ENCODE assay signal across 8 cellular contexts in genomic region chr17:7839890-7840260, GRCh38. TPM values are rescaled to one million over a fixed set of nuclear protein-coding genes. Genes with fewer than 3 reads are reported as not detected.
DNase-seq lines count a peak whose midpoint lies in the region; ATAC-seq and TF ChIP-seq lines count a peak whose summit lies in the region.

No MANE protein-coding gene starts in this region.

- TF ChIP-seq EP300 in gastroesophageal sphincter (IDR thresholded peaks at IDR 0.05), result no peak
- no peak for TF ChIP-seq EP300 in upper lobe of left lung (IDR thresholded peaks at IDR 0.05)

- 33 to 40% methylated on average over 1 of the region's 2 CpGs for WGBS in gastroesophageal sphincter (ENCODE audit: low coverage in 1 of 2), 2 donors
- 68 to 75% methylated on average over 2 of the region's 2 CpGs for WGBS in upper lobe of left lung, 2 donors

- no peak overlapping the region for H3K4me3 ChIP-seq in right atrium auricular region
- no peak overlapping the region for H3K4me3 ChIP-seq in gastroesophageal sphincter
- H3K4me3 ChIP-seq in upper lobe of left lung, result peak overlapping the region in 1 of 4 donors; percentile 71

- intact Hi-C loops in left cardiac atrium (cut with DNase I), result no loop called here

- H3K36me3 ChIP-seq in right atrium auricular region, result no peaks in the 10 kb centered on the region
- peaks cover 0 to 14% of the 10 kb centered on the region in 2 donors for H3K36me3 ChIP-seq in gastroesophageal sphincter
- peaks cover 0 to 3% (median 0%) of the 10 kb centered on the region in 4 donors for H3K36me3 ChIP-seq in upper lobe of left lung

- H3K27me3 ChIP-seq in right atrium auricular region, result no peaks in the 10 kb centered on the region
- H3K27me3 ChIP-seq in gastroesophageal sphincter, result no peaks in the 10 kb centered on the region
- H3K27me3 ChIP-seq in upper lobe of left lung, result no peaks in the 10 kb centered on the region

- H3K4me1 ChIP-seq in right atrium auricular region, result peaks cover 0 to 57% of the 10 kb centered on the region in 2 donors
- peaks cover 6 to 86% (median 44%) of the 10 kb centered on the region in 3 donors for H3K4me1 ChIP-seq in gastroesophageal sphincter
- peaks cover 44 to 68% (median 50%) of the 10 kb centered on the region in 4 donors for H3K4me1 ChIP-seq in upper lobe of left lung

- DNase-seq in right atrium auricular region (ENCODE audit: low spot score) (no peak), left cardiac atrium (no peak), SW480 (ENCODE audit: low spot score) (peak; percentile 76), upper lobe of left lung (no peak), T-helper 9 cell (no peak)

- ATAC-seq in left cardiac atrium (no peak), gastroesophageal sphincter (no peak), upper lobe of left lung (ENCODE audit: low FRiP score in 2 of 2) (no peak), HG02610 (IDR thresholded peaks at IDR 0.05; ENCODE audit: unreplicated experiment) (no peak), HG03354 (IDR thresholded peaks at IDR 0.05; ENCODE audit: poor library complexity, severe bottlenecking, unreplicated experiment) (no peak)

- H3K9me3 ChIP-seq in right atrium auricular region, result no peaks in the 10 kb centered on the region
- H3K9me3 ChIP-seq in gastroesophageal sphincter, result no peaks in the 10 kb centered on the region
- H3K9me3 ChIP-seq in upper lobe of left lung, result no peaks in the 10 kb centered on the region

- peak overlapping the region; percentile 98 to 100 for H3K27ac ChIP-seq in right atrium auricular region
- H3K27ac ChIP-seq in gastroesophageal sphincter, result peak overlapping the region in 3 of 4 donors; percentile 90 to 99 (median 98)
- H3K27ac ChIP-seq in upper lobe of left lung, result peak overlapping the region; percentile 99 to 100 (median 99)

- TF ChIP-seq CTCF in right atrium auricular region (IDR thresholded peaks at IDR 0.05), result no peak
- no peak for TF ChIP-seq CTCF in gastroesophageal sphincter (IDR thresholded peaks at IDR 0.05)
- no peak for TF ChIP-seq CTCF in upper lobe of left lung (IDR thresholded peaks at IDR 0.05)

- TF ChIP-seq POLR2A in gastroesophageal sphincter (IDR thresholded peaks at IDR 0.05) (no peak), upper lobe of left lung (IDR thresholded peaks at IDR 0.05) (no peak)

RNA-seq across cellular contexts. Expression of gene KDM6B, which starts 5.9 kb away (rescaled TPM):
- 10 to 100 TPM; 11.0 to 11.1 TPM for total RNA-seq in right atrium auricular region
- 10 to 100 TPM; 24.2 to 31.7 TPM for total RNA-seq in left cardiac atrium
- 10 to 100 TPM in 3 of 4 donors, 1 to 10 TPM in 1; 5.7 to 16.2 (median 15.6) TPM for total RNA-seq in gastroesophageal sphincter
- total RNA-seq in upper lobe of left lung, result 10 to 100 TPM; 17.5 to 68.0 (median 42.2) TPM

RNA-seq across cellular contexts. Expression of gene TMEM88, which starts 15.0 kb away (rescaled TPM):
- total RNA-seq in right atrium auricular region, result 10 to 100 TPM; 42.5 to 53.2 TPM
- total RNA-seq in left cardiac atrium, result 10 to 100 TPM; 32.5 to 33.6 TPM
- 10 to 100 TPM in 3 of 4 donors, 1 to 10 TPM in 1; 6.5 to 41.6 (median 29.6) TPM for total RNA-seq in gastroesophageal sphincter
- total RNA-seq in upper lobe of left lung, result 10 to 100 TPM in 2 of 6 donors, 1 to 10 TPM in 3, not detected in 1; 1.6 to 16.1 (median 9.3) TPM

RNA-seq across cellular contexts. Expression of gene NAA38, which starts 17.5 kb away (rescaled TPM):
- total RNA-seq in right atrium auricular region (10 to 100 TPM; 77.1 to 85.0 TPM), left cardiac atrium (10 to 100 TPM; 66.9 to 83.1 TPM), gastroesophageal sphincter (10 to 100 TPM; 60.5 to 84.7 (median 69.8) TPM), upper lobe of left lung (100 to 1,000 TPM in 2 of 6 donors, 10 to 100 TPM in 4; 50.0 to 111 (median 75.5) TPM)

RNA-seq across cellular contexts. Expression of gene CYB5D1, which starts 17.9 kb away (rescaled TPM):
- 1 to 10 TPM; 5.1 to 6.8 TPM for total RNA-seq in right atrium auricular region
- total RNA-seq in left cardiac atrium, result 10 to 100 TPM; 15.6 to 17.1 TPM
- 10 to 100 TPM; 12.0 to 18.7 (median 13.7) TPM for total RNA-seq in gastroesophageal sphincter
- 10 to 100 TPM in 2 of 6 donors, 1 to 10 TPM in 4; 5.2 to 12.4 (median 7.3) TPM for total RNA-seq in upper lobe of left lung

RNA-seq across cellular contexts. Expression of gene CHD3, which starts 48.7 kb away (rescaled TPM):
- total RNA-seq in right atrium auricular region (10 to 100 TPM; 17.6 to 44.7 TPM), left cardiac atrium (10 to 100 TPM; 24.9 to 32.9 TPM), gastroesophageal sphincter (100 to 1,000 TPM in 3 of 4 donors, 10 to 100 TPM in 1; 56.7 to 134 (median 120) TPM), upper lobe of left lung (100 to 1,000 TPM in 2 of 6 donors, 10 to 100 TPM in 4; 68.1 to 183 (median 91.3) TPM)
